ENCODE assay signal across 23 cellular contexts in genomic region chr12:87845995-87846483, GRCh38.
"Had no signal": no experiment of that assay in that cellular context is flagged by ENCODE, and none has a peak within 500 bp of the region (broad histone marks: within the 10 kb centered on the region; RNA-seq: fewer than 3 reads in every experiment).

No MANE protein-coding gene starts in this region.

- H3K4me3 ChIP-seq: colonic mucosa, hepatocyte, mucosa of descending colon, ovary, testis, tibial nerve had no signal

- FAIRE-seq: endothelial cell of umbilical vein had no signal

- H3K9me3 Mint-ChIP-seq: endodermal cell; naive thymus-derived CD8-positive, alpha-beta T cell; neural crest cell; stimulated activated effector memory CD8-positive, alpha-beta T cell treated with anti-CD3 and anti-CD28 coated beads, Interleukin-12 subunit alpha, Interleukin-12 subunit beta, amount 100 ng/mL, for 72 hours; stimulated activated naive CD8-positive, alpha-beta T cell treated with anti-CD3 and anti-CD28 coated beads, Interleukin-15, Interleukin-2, amounts not matched to agents 100 ng/mL and 50 ng/mL, for 24 hours had no signal

- H3K79me2 ChIP-seq: hepatocyte had no signal

- DNase-seq: colonic mucosa; dermis blood vessel endothelial cell; effector CD4-positive, alpha-beta T cell; endodermal cell; erythroblast; foreskin keratinocyte; left colon; mucosa of descending colon; naive thymus-derived CD8-positive, alpha-beta T cell; nucleus accumbens; ovary; right cardiac atrium; small intestine; stimulated activated CD4-positive, alpha-beta T cell treated with anti-CD3 and anti-CD28 coated beads, Interleukin-4, amount 100 ng/mL, for 1 hour; stimulated activated CD8-positive, alpha-beta memory T cell treated with anti-CD3 and anti-CD28 coated beads, Interleukin-4, amount 100 ng/mL, for 48 hours; testis had no signal

- H3K4me1 Mint-ChIP-seq: naive thymus-derived CD8-positive, alpha-beta T cell; stimulated activated effector memory CD8-positive, alpha-beta T cell treated with anti-CD3 and anti-CD28 coated beads, Interleukin-12 subunit alpha, Interleukin-12 subunit beta, amount 100 ng/mL, for 72 hours had no signal

- H3K27ac ChIP-seq: colonic mucosa, foreskin keratinocyte, hepatocyte, ovary, testis, tibial nerve had no signal

- H3K4me2 ChIP-seq: hepatocyte had no signal

- H3K27me3 ChIP-seq: colonic mucosa, foreskin keratinocyte, hepatocyte, ovary, testis, tibial nerve had no signal

- H3K36me3 Mint-ChIP-seq: naive thymus-derived CD8-positive, alpha-beta T cell; stimulated activated effector memory CD8-positive, alpha-beta T cell treated with anti-CD3 and anti-CD28 coated beads, Interleukin-12 subunit alpha, Interleukin-12 subunit beta, amount 100 ng/mL, for 72 hours had no signal

- H3K4me3 Mint-ChIP-seq: endodermal cell; naive thymus-derived CD8-positive, alpha-beta T cell; neural crest cell; stimulated activated effector memory CD8-positive, alpha-beta T cell treated with anti-CD3 and anti-CD28 coated beads, Interleukin-12 subunit alpha, Interleukin-12 subunit beta, amount 100 ng/mL, for 72 hours; stimulated activated naive CD8-positive, alpha-beta T cell treated with anti-CD3 and anti-CD28 coated beads, Interleukin-15, Interleukin-2, amounts not matched to agents 100 ng/mL and 50 ng/mL, for 24 hours had no signal

- H3K9me3 ChIP-seq: colonic mucosa, mucosa of descending colon, ovary, testis, tibial nerve had no signal

- ATAC-seq: foreskin keratinocyte; left colon; mucosa of descending colon; naive thymus-derived CD8-positive, alpha-beta T cell; right cardiac atrium; stimulated activated effector memory CD8-positive, alpha-beta T cell treated with anti-CD3 and anti-CD28 coated beads, Interleukin-12 subunit alpha, Interleukin-12 subunit beta, amount 100 ng/mL, for 72 hours had no signal

- H3K27ac Mint-ChIP-seq: endodermal cell; progenitor cell of endocrine pancreas; stimulated activated effector memory CD8-positive, alpha-beta T cell treated with anti-CD3 and anti-CD28 coated beads, Interleukin-12 subunit alpha, Interleukin-12 subunit beta, amount 100 ng/mL, for 72 hours; stimulated activated naive CD8-positive, alpha-beta T cell treated with anti-CD3 and anti-CD28 coated beads, Interleukin-15, Interleukin-2, amounts not matched to agents 100 ng/mL and 50 ng/mL, for 24 hours had no signal

- H3K36me3 ChIP-seq: colonic mucosa, ovary, tibial nerve had no signal

- H3K4me1 ChIP-seq: colonic mucosa, foreskin keratinocyte, testis had no signal

- H2AFZ ChIP-seq: hepatocyte had no signal
